In genomic region chr12:124625867-124626675, GRCh38 we compare ENCODE assay signal across 8 cellular contexts. TPM values are rescaled to one million over a fixed set of nuclear protein-coding genes. Genes with fewer than 3 reads are reported as not detected.
A peak's percentile ranks its signal among the peaks of the same experiment; 100 is the strongest.
DNase-seq lines count a peak whose midpoint lies in the region; ATAC-seq, FAIRE-seq and TF ChIP-seq lines count a peak whose summit lies in the region.

No MANE protein-coding gene starts in this region.

- H3K4me3 Mint-ChIP-seq in H9: no peak overlapping the region

- H3K27me3 Mint-ChIP-seq in H9 (ENCODE audit: low read depth): peaks cover 4% of the 10 kb centered on the region; the same call in 1 of the 2 replicates

- H3K23me2 ChIP-seq in H9 (ENCODE audit: insufficient read length, low read depth, low read length, poor library complexity, severe bottlenecking): no peaks in the 10 kb centered on the region

- no peak overlapping the region for H3K27ac Mint-ChIP-seq in H9

- TF ChIP-seq POLR2A in GM12892 (IDR thresholded peaks at IDR 0.05; ENCODE audit: low read depth, low read length): no peak

- H4K5ac ChIP-seq in H9 (ENCODE audit: insufficient read length, low read depth, low read length): no peak overlapping the region

- no peak overlapping the region for H3K56ac ChIP-seq in H9 (ENCODE audit: insufficient read length, low read depth, low read length)

- no peak overlapping the region for H2BK12ac ChIP-seq in H9 (ENCODE audit: insufficient read length, low read depth, low read length)

- WGBS in H9 (ENCODE audit: extremely low coverage, insufficient read length, low lambda C conversion rate): no CpG with 5 or more reads among the region's 15 CpGs

- H2BK5ac ChIP-seq in H9 (ENCODE audit: insufficient read length, low read length): no peak overlapping the region

- no peaks in the 10 kb centered on the region for H3K9me3 ChIP-seq in H9 (ENCODE audit: control insufficient read depth, low read depth, low read length)

- no peak overlapping the region for H3K4me2 ChIP-seq in H9 (ENCODE audit: insufficient read depth, insufficient read length, low read length)

- no peaks in the 10 kb centered on the region for H3K36me3 Mint-ChIP-seq in H9 (ENCODE audit: insufficient read depth in 1 of 3, low read depth in 3 of 3)

- H2AK5ac ChIP-seq in H9 (ENCODE audit: insufficient read length, low read length): no peak overlapping the region

- H4K20me1 ChIP-seq in H9 (ENCODE audit: control insufficient read depth, insufficient read depth, insufficient read length): no peaks in the 10 kb centered on the region

- peaks cover 0 to 3% of the 10 kb centered on the region in 2 experiments; a peak in 1 of 5 replicates for H3K9me3 Mint-ChIP-seq in H9

- H3K14ac ChIP-seq in H9 (ENCODE audit: insufficient read depth, low read length): no peak overlapping the region

- no peak overlapping the region for H3K23ac ChIP-seq in H9 (ENCODE audit: insufficient read length, low read depth, low read length)

- no peak for FAIRE-seq in GM12892 (lab: Jason Lieb, UNC)

- no peak overlapping the region for H3K4ac ChIP-seq in H9 (ENCODE audit: low read depth, low read length)

- H4K91ac ChIP-seq in H9 (ENCODE audit: insufficient read length, low read depth, low read length): no peak overlapping the region

- no peak for TF ChIP-seq CTCF in fibroblast of the aortic adventitia (IDR thresholded peaks at IDR 0.05; ENCODE audit: insufficient read depth, low read length)
- TF ChIP-seq CTCF in H9 (conservative IDR thresholded peaks at IDR 0.05): no peak

- peak; percentile 78 for DNase-seq in ELR (ENCODE audit: low read depth)
- DNase-seq in SW480 (ENCODE audit: low spot score): peak; percentile 96
- DNase-seq in fibroblast of the aortic adventitia (ENCODE audit: low read depth): peak; percentile 89
- peak; percentile 97 for DNase-seq in posterior vena cava (ENCODE audit: low spot score)
- no peak for DNase-seq in GM12892 (ENCODE audit: insufficient read length)
- DNase-seq in H9: no peak

- intact Hi-C loops in posterior vena cava (cut with DNase I): loop anchor here in 1 of 2 donors (10.0 kb wide), 1 partner anchor 139 kb away; no protein-coding TSS in a partner anchor

- no peak overlapping the region for H3K27ac ChIP-seq in H9 (ENCODE audit: insufficient read length, low read depth, low read length)

- H4K8ac ChIP-seq in H9 (replicated peaks; ENCODE audit: insufficient read length, low read depth, low read length): no peak overlapping the region

- H3K27me3 ChIP-seq in H9 (ENCODE audit: insufficient read depth, low read length): no peaks in the 10 kb centered on the region

- H3K18ac ChIP-seq in H9 (ENCODE audit: insufficient read length, low read depth, low read length): no peak overlapping the region

- no peak overlapping the region for H2BK20ac ChIP-seq in H9 (ENCODE audit: low read depth, low read length, poor library complexity, severe bottlenecking)

- peaks cover 16 to 21% of the 10 kb centered on the region in 2 experiments for H3K4me1 Mint-ChIP-seq in H9

- no peak overlapping the region for H2BK15ac ChIP-seq in H9 (ENCODE audit: low read depth, low read length)

- H2BK120ac ChIP-seq in H9 (ENCODE audit: low read depth, low read length, poor library complexity, severe bottlenecking): no peak overlapping the region

- no peak overlapping the region for H2AFZ ChIP-seq in H9 (ENCODE audit: low read length)

- no peaks in the 10 kb centered on the region for H3K79me1 ChIP-seq in H9 (ENCODE audit: insufficient read depth, low read depth, low read length, poor library complexity, severe bottlenecking)

- H3K79me2 ChIP-seq in H9 (ENCODE audit: insufficient read depth, low read length): no peaks in the 10 kb centered on the region

- no peak overlapping the region for H3K4me3 ChIP-seq in fibroblast of the aortic adventitia (ENCODE audit: low read depth, low read length)

- H3K4me1 ChIP-seq in H9 (ENCODE audit: insufficient read depth, low read length): no peaks in the 10 kb centered on the region

- H3K9ac ChIP-seq in H9 (ENCODE audit: extremely low read depth, insufficient read length, low read length): no peak overlapping the region

- no peak overlapping the region for H3T11ph ChIP-seq in H9 (ENCODE audit: low read length)

- ATAC-seq in GM18520 (IDR thresholded peaks at IDR 0.05; ENCODE audit: unreplicated experiment) (no peak), HG02884 (IDR thresholded peaks at IDR 0.05; ENCODE audit: unreplicated experiment) (no peak)

RNA-seq across cellular contexts. Expression of gene NCOR2, which starts 58.7 kb away (rescaled TPM):
- total RNA-seq in fibroblast of the aortic adventitia (ENCODE audit: low replicate concordance): 58.5 and 63.5 TPM in 2 replicates
- total RNA-seq in posterior vena cava: 100 to 1,000 TPM; 210 to 279 TPM
- 27.0 TPM for polyA plus RNA-seq in GM12892 (2012; ENCODE audit: missing spikeins)
- 220 and 226 TPM in 2 replicates for total RNA-seq in H9 (2021)

Comparison
In these comparisons a context has a peak if more than half of its experiments do, and no peak if none do; other contexts are left out.
1. DNase-seq: peak in ELR (single experiment), SW480 (single experiment), fibroblast of the aortic adventitia (single experiment) and posterior vena cava (single experiment); none in GM12892 (single experiment) and H9 (single experiment).